In genomic region chr14:85482549-85482948, GRCh38 we compare ENCODE assay signal across 1 cellular context.
TF ChIP-seq lines count a peak whose summit lies in the region.

No MANE protein-coding gene starts in this region.

TF ChIP-seq in HepG2, 621 proteins besides CTCF, POLR2A, EP300 and RAD21 (continued from another document and continues in another):
- TF ChIP-seq CSRNP2 (CRISPR knock-in tag; conservative IDR thresholded peaks at IDR 0.05; ENCODE audit: low read depth), result no peak
- no peak for TF ChIP-seq STAT5B (CRISPR knock-in tag; IDR thresholded peaks at IDR 0.05)
- TF ChIP-seq KDM5A (IDR thresholded peaks at IDR 0.05; ENCODE audit: borderline replicate concordance, low read length), result no peak
- TF ChIP-seq ERF (CRISPR knock-in tag; IDR thresholded peaks at IDR 0.05), result 0 out of 2 replicates have a peak, but pooled peaks have one; percentile 13
- TF ChIP-seq TEF (CRISPR knock-in tag; IDR thresholded peaks at IDR 0.05), result no peak
- TF ChIP-seq ETV5 (CRISPR knock-in tag; IDR thresholded peaks at IDR 0.05; ENCODE audit: borderline replicate concordance), result no peak
- TF ChIP-seq GATAD1 (CRISPR knock-in tag; IDR thresholded peaks at IDR 0.05), result no peak
- TF ChIP-seq ZNF329 (CRISPR knock-in tag; IDR thresholded peaks at IDR 0.05; ENCODE audit: low read depth), result no peak
- TF ChIP-seq SNAI1 (CRISPR knock-in tag; IDR thresholded peaks at IDR 0.05; ENCODE audit: borderline replicate concordance), result no peak
- no peak for TF ChIP-seq ZNF629 (CRISPR knock-in tag; conservative IDR thresholded peaks at IDR 0.05)
- TF ChIP-seq IKZF1 (IDR thresholded peaks at IDR 0.05), result no peak
- no peak for TF ChIP-seq HMG20B (CRISPR knock-in tag; conservative IDR thresholded peaks at IDR 0.05)
- TF ChIP-seq ZNF572 (CRISPR knock-in tag; IDR thresholded peaks at IDR 0.05), result no peak
- peak; percentile 45; the same call in 1 of the 2 replicates for TF ChIP-seq HDAC1 (CRISPR knock-in tag; IDR thresholded peaks at IDR 0.05)
- no peak for TF ChIP-seq ZEB1 (IDR thresholded peaks at IDR 0.05; ENCODE audit: insufficient replicate concordance, low read depth)
- no peak for TF ChIP-seq ZNF768 (CRISPR knock-in tag; IDR thresholded peaks at IDR 0.05)
- no peak for TF ChIP-seq MED13 (CRISPR knock-in tag; IDR thresholded peaks at IDR 0.05)
- TF ChIP-seq GATAD2A (CRISPR knock-in tag; IDR thresholded peaks at IDR 0.05), result peak; percentile 67
- no peak for TF ChIP-seq FOXJ3 (CRISPR knock-in tag; IDR thresholded peaks at IDR 0.05; ENCODE audit: borderline replicate concordance)
- no peak for TF ChIP-seq ZNF724P (CRISPR knock-in tag; IDR thresholded peaks at IDR 0.05; ENCODE audit: borderline replicate concordance)
- TF ChIP-seq PREB (CRISPR knock-in tag; IDR thresholded peaks at IDR 0.05), result no peak
- TF ChIP-seq ARID2 (CRISPR knock-in tag; IDR thresholded peaks at IDR 0.05; ENCODE audit: borderline replicate concordance), result no peak
- TF ChIP-seq ATM (IDR thresholded peaks at IDR 0.05; ENCODE audit: borderline replicate concordance), result no peak
- TF ChIP-seq MED1 (CRISPR knock-in tag; IDR thresholded peaks at IDR 0.05), result peak; percentile 58; the same call in 1 of the 2 replicates
- TF ChIP-seq ZNF432 (CRISPR knock-in tag; IDR thresholded peaks at IDR 0.05; ENCODE audit: borderline replicate concordance), result no peak
- TF ChIP-seq ZSCAN12 (CRISPR knock-in tag; IDR thresholded peaks at IDR 0.05), result no peak
- TF ChIP-seq ZNF709 (CRISPR knock-in tag; IDR thresholded peaks at IDR 0.05), result no peak
- TF ChIP-seq ZNF782 (CRISPR knock-in tag; IDR thresholded peaks at IDR 0.05; ENCODE audit: borderline replicate concordance), result no peak
- TF ChIP-seq RBAK (CRISPR knock-in tag; IDR thresholded peaks at IDR 0.05), result no peak
- TF ChIP-seq NR2F2 (IDR thresholded peaks at IDR 0.05; ENCODE audit: borderline replicate concordance, low read depth), result no peak
- TF ChIP-seq ZNF136 (CRISPR knock-in tag; IDR thresholded peaks at IDR 0.05; ENCODE audit: low read depth), result no peak
- TF ChIP-seq THAP11 (CRISPR knock-in tag; IDR thresholded peaks at IDR 0.05), result no peak
- TF ChIP-seq ZNF703 (CRISPR knock-in tag; IDR thresholded peaks at IDR 0.05; ENCODE audit: borderline replicate concordance), result no peak
- no peak for TF ChIP-seq ELK4 (CRISPR knock-in tag; IDR thresholded peaks at IDR 0.05; ENCODE audit: borderline replicate concordance)
- TF ChIP-seq RORA (CRISPR knock-in tag; IDR thresholded peaks at IDR 0.05), result no peak
- no peak for TF ChIP-seq SRSF4 (IDR thresholded peaks at IDR 0.05; ENCODE audit: low read depth, low read length, poor library complexity, severe bottlenecking)
- TF ChIP-seq HNF1A (IDR thresholded peaks at IDR 0.05; ENCODE audit: low read depth), result peak; percentile 53; the same call in 1 of the 2 replicates
- peak; percentile 65; the same call in 1 of the 2 replicates for TF ChIP-seq HNF1A (CRISPR knock-in tag; IDR thresholded peaks at IDR 0.05; ENCODE audit: borderline replicate concordance)
- TF ChIP-seq POGK (CRISPR knock-in tag; conservative IDR thresholded peaks at IDR 0.05), result peak; percentile 44; the same call in 1 of the 2 replicates
- no peak for TF ChIP-seq ZNF766 (CRISPR knock-in tag; IDR thresholded peaks at IDR 0.05; ENCODE audit: borderline replicate concordance)
- no peak for TF ChIP-seq SRY (CRISPR knock-in tag; IDR thresholded peaks at IDR 0.05)
- TF ChIP-seq NFKB2 (CRISPR knock-in tag; IDR thresholded peaks at IDR 0.05; ENCODE audit: borderline replicate concordance), result no peak
- no peak for TF ChIP-seq XBP1 (CRISPR knock-in tag; IDR thresholded peaks at IDR 0.05)
- TF ChIP-seq ZBTB34 (CRISPR knock-in tag; IDR thresholded peaks at IDR 0.05), result peak; percentile 61; the same call in 1 of the 2 replicates
- TF ChIP-seq NR3C1 (CRISPR knock-in tag; IDR thresholded peaks at IDR 0.05), result no peak
- TF ChIP-seq ZNF850 (CRISPR knock-in tag; conservative IDR thresholded peaks at IDR 0.05), result no peak
- TF ChIP-seq DDIT3 (CRISPR knock-in tag; IDR thresholded peaks at IDR 0.05), result no peak
- TF ChIP-seq KDM3A (CRISPR knock-in tag; IDR thresholded peaks at IDR 0.05; ENCODE audit: low read depth), result no peak
- no peak for TF ChIP-seq ZBTB4 (CRISPR knock-in tag; IDR thresholded peaks at IDR 0.05; ENCODE audit: borderline replicate concordance)
- peak; percentile 62; the same call in 1 of the 2 replicates for TF ChIP-seq HOMEZ (CRISPR knock-in tag; IDR thresholded peaks at IDR 0.05; ENCODE audit: low read depth)
